In genomic region chr2:45595724-45596435, GRCh38 we compare ENCODE assay signal across 15 cellular contexts. TPM values are rescaled to one million over a fixed set of nuclear protein-coding genes. Genes with fewer than 3 reads are reported as not detected.
DNase-seq lines count a peak whose midpoint lies in the region; ATAC-seq and TF ChIP-seq lines count a peak whose summit lies in the region.
"Had no signal": no experiment of that assay in that cellular context is flagged by ENCODE, and none has a peak within 500 bp of the region (broad histone marks: within the 10 kb centered on the region; RNA-seq: fewer than 3 reads in every experiment).

No MANE protein-coding gene starts in this region.

- H3K4me3 ChIP-seq in AG04449 (ENCODE audit: low read depth, low read length) (no peak overlapping the region), mesenchymal stem cell (ENCODE audit: insufficient read depth in 1 of 2, low read depth in 1 of 2, low read length in 2 of 2) (no peak overlapping the region), OCI-LY7 (ENCODE audit: low read depth, low read length, poor library complexity, severe bottlenecking) (no peak overlapping the region)

- TF ChIP-seq CTCF in AG04449 (IDR thresholded peaks at IDR 0.05; ENCODE audit: insufficient read depth, low read length, missing control alignments) (no peak), OCI-LY7 (conservative IDR thresholded peaks at IDR 0.05; ENCODE audit: low read length) (no peak)

- no peak overlapping the region for H3K14ac ChIP-seq in mesenchymal stem cell (ENCODE audit: low read length in 2 of 2)

- ATAC-seq in HG02938 (IDR thresholded peaks at IDR 0.05; ENCODE audit: unreplicated experiment) = no peak

- POLR2A ChIA-PET in AG04449 (lab: Yijun Ruan, JAX) = no interaction called here
- POLR2A ChIA-PET in OCI-LY7 (lab: Charles Lee) = interaction anchor here (0.6 to 1.4 kb wide), 3 partner anchors 10 to 14 kb away, joined by 3 to 4 read pairs (median 3); no protein-coding TSS in a partner anchor

- intact Hi-C loops in OCI-LY7 (cut with micrococcal nuclease; ENCODE audit: unreplicated experiment) = no loop called here

- H3K4me1 ChIP-seq in mesenchymal stem cell (ENCODE audit: control insufficient read depth, insufficient read depth, low read depth, low read length) (no peaks in the 10 kb centered on the region), OCI-LY7 (ENCODE audit: insufficient read depth, low read length, poor library complexity, severe bottlenecking) (no peaks in the 10 kb centered on the region)

- WGBS in mesenchymal stem cell = 100% methylated on average over 2 of the region's 4 CpGs

- H2BK15ac ChIP-seq in mesenchymal stem cell (ENCODE audit: low read depth, poor library complexity, severe bottlenecking) = no peak overlapping the region

- H3K9me3 ChIP-seq in mesenchymal stem cell (ENCODE audit: control insufficient read depth, low read length) (no peaks in the 10 kb centered on the region), OCI-LY7 (ENCODE audit: low read length) (no peaks in the 10 kb centered on the region)
- H3K9me3 ChIP-seq: BE2C had no signal

- H2AFZ ChIP-seq in mesenchymal stem cell (ENCODE audit: low read depth, low read length) = no peak overlapping the region
- H2AFZ ChIP-seq in OCI-LY7 (ENCODE audit: low read length) = no peak overlapping the region

- H4K91ac ChIP-seq in mesenchymal stem cell (ENCODE audit: low read length) = no peak overlapping the region

- no peaks in the 10 kb centered on the region for H3K27me3 ChIP-seq in mesenchymal stem cell (ENCODE audit: control insufficient read depth in 1 of 2, insufficient read depth in 1 of 2, low read length in 2 of 2)
- H3K27me3 ChIP-seq: BE2C had no signal

- no peak overlapping the region for H3K27ac ChIP-seq in mesenchymal stem cell (ENCODE audit: low read length, poor library complexity, severe bottlenecking)
- H3K27ac ChIP-seq in OCI-LY7 (ENCODE audit: low read depth, low read length, poor library complexity, severe bottlenecking) = no peak overlapping the region

- H3K79me1 ChIP-seq in mesenchymal stem cell (replicated peaks; ENCODE audit: low read length, poor library complexity, severe bottlenecking) = peaks cover 25% of the 10 kb centered on the region

- peak; percentile 42 for DNase-seq in AG04449 (ENCODE audit: low read depth, low spot score)
- DNase-seq in LHCN-M2 (ENCODE audit: low read depth) = peak; percentile 75
- peak; percentile 55 for DNase-seq in dermis blood vessel endothelial cell
- no peak for DNase-seq in mesenchymal stem cell
- no peak for DNase-seq in putamen (ENCODE audit: low spot score)
- DNase-seq in activated CD4-positive, alpha-beta T cell treated with anti-CD3 and anti-CD28 coated beads for 4 hours = no peak
- no peak for DNase-seq in OCI-LY7 (ENCODE audit: low spot score)
- DNase-seq: activated CD4-positive, alpha-beta T cell treated with anti-CD3 and anti-CD28 coated beads for 48 hours; activated effector memory CD4-positive, alpha-beta T cell treated with Interleukin-2 at 50 U/mL for 16 hours; BE2C; effector CD4-positive, alpha-beta T cell; NCI-H2081 treated with DMSO at 0.1 percent for 48 hours; SHP77 treated with DMSO at 0.1 percent for 48 hours; stimulated activated CD4-positive, alpha-beta T cell treated with anti-CD3 and anti-CD28 coated beads, Interleukin-4, amount 100 ng/mL, for 1 hour had no signal

- H3K4ac ChIP-seq in mesenchymal stem cell (ENCODE audit: low read depth in 1 of 2, low read length in 2 of 2) = no peak overlapping the region

- no peaks in the 10 kb centered on the region for H3K9me2 ChIP-seq in OCI-LY7 (ENCODE audit: insufficient read depth, low read length)

- no peak overlapping the region for H2BK120ac ChIP-seq in mesenchymal stem cell (ENCODE audit: low read depth, low read length)

- no peak overlapping the region for H3K18ac ChIP-seq in mesenchymal stem cell (ENCODE audit: low read depth in 1 of 2, low read length in 2 of 2)

- peak overlapping the region; percentile 26 for H3K9ac ChIP-seq in mesenchymal stem cell (ENCODE audit: low read length)

- no peak overlapping the region for H3K4me2 ChIP-seq in mesenchymal stem cell (ENCODE audit: low read length, poor library complexity, severe bottlenecking)
- no peak overlapping the region for H3K4me2 ChIP-seq in OCI-LY7 (ENCODE audit: low read length)

- H4K20me1 ChIP-seq in OCI-LY7 (ENCODE audit: insufficient read depth, low read length) = no peaks in the 10 kb centered on the region

- H2AK5ac ChIP-seq in mesenchymal stem cell (ENCODE audit: low read length, severe bottlenecking) = no peak overlapping the region

- no peak overlapping the region for H3K23ac ChIP-seq in mesenchymal stem cell (ENCODE audit: low read length in 2 of 2)

- H3K36me3 ChIP-seq in mesenchymal stem cell (ENCODE audit: control insufficient read depth in 1 of 2, insufficient read depth in 2 of 2, low read depth in 1 of 2, low read length in 2 of 2) (peaks cover 10 to 38% of the 10 kb centered on the region in 2 experiments), OCI-LY7 (ENCODE audit: insufficient read depth, low read length) (peaks cover 75% of the 10 kb centered on the region)

- H2BK12ac ChIP-seq in mesenchymal stem cell (ENCODE audit: low read length in 2 of 2) = no peak overlapping the region

- no peaks in the 10 kb centered on the region for H3K79me2 ChIP-seq in OCI-LY7 (ENCODE audit: insufficient read depth, low read depth, low read length)

- BruUV-seq in OCI-LY7 (replicated peaks; lab: Mats Ljungman, UMichigan) = no TSS peak

- H4K8ac ChIP-seq in mesenchymal stem cell (ENCODE audit: low read length) = no peak overlapping the region

- CTCF ChIA-PET in AG04449 (lab: Yijun Ruan, JAX) (interaction anchor here (1.3 to 6.3 kb wide), 3 partner anchors 10 to 19 kb away, joined by 3 to 45 read pairs (median 29); no protein-coding TSS in a partner anchor), OCI-LY7 (lab: Charles Lee; ENCODE audit: unreplicated experiment) (no interaction called here)

- no peak overlapping the region for H2BK5ac ChIP-seq in mesenchymal stem cell (ENCODE audit: low read depth, low read length, poor library complexity, severe bottlenecking)

RNA-seq across cellular contexts. Expression of gene SRBD1, which starts 15.2 kb away (rescaled TPM):
- 19.0 and 22.7 TPM in 2 replicates for total RNA-seq in LHCN-M2 (2014; rRNA removed)
- 6.8 TPM for polyA plus RNA-seq in LHCN-M2 (2012)
- 18.0 and 27.5 TPM in 2 replicates for total RNA-seq in dermis blood vessel endothelial cell
- polyA plus RNA-seq in mesenchymal stem cell (2013, experiment 1 of 2) = 7.5 TPM
- 7.7 TPM for polyA plus RNA-seq in mesenchymal stem cell (2013, experiment 2 of 2)
- 13.9 and 15.5 TPM in 2 replicates for total RNA-seq in OCI-LY7 (2014; rRNA removed; shearing (Covaris generic))
- 16.0 and 17.6 TPM in 2 replicates for total RNA-seq in OCI-LY7 (2022)

RNA-seq across cellular contexts. Expression of gene PRKCE, which starts 55.6 kb away (rescaled TPM):
- total RNA-seq in LHCN-M2 (2014; rRNA removed) = 5.8 and 6.0 TPM in 2 replicates
- polyA plus RNA-seq in LHCN-M2 (2012) = 3.3 TPM
- 46.5 and 52.8 TPM in 2 replicates for total RNA-seq in dermis blood vessel endothelial cell
- polyA plus RNA-seq in mesenchymal stem cell (2013, experiment 1 of 2) = 10.6 TPM
- polyA plus RNA-seq in mesenchymal stem cell (2013, experiment 2 of 2) = 11.5 TPM
- 13.6 and 17.0 TPM in 2 replicates for total RNA-seq in OCI-LY7 (2014; rRNA removed; shearing (Covaris generic))
- total RNA-seq in OCI-LY7 (2022) = 42.1 and 50.2 TPM in 2 replicates

Comparison
In these comparisons a context has a peak if more than half of its experiments do, and no peak if none do; other contexts are left out.
1. DNase-seq: peak in AG04449 (single experiment), LHCN-M2 (single experiment) and dermis blood vessel endothelial cell (single experiment); none in mesenchymal stem cell (single experiment), putamen (single experiment), activated CD4-positive, alpha-beta T cell treated with anti-CD3 and anti-CD28 coated beads for 4 hours (0 of 2) and OCI-LY7 (single experiment).